In genomic region chr4:102725229-102725628, GRCh38 we compare ENCODE assay signal across 1 cellular context.
TF ChIP-seq lines count a peak whose summit lies in the region.

No MANE protein-coding gene starts in this region.

TF ChIP-seq in GM12878, 131 proteins besides CTCF, POLR2A, EP300 and RAD21 (continued from another document):
- TF ChIP-seq, protein P1, sequence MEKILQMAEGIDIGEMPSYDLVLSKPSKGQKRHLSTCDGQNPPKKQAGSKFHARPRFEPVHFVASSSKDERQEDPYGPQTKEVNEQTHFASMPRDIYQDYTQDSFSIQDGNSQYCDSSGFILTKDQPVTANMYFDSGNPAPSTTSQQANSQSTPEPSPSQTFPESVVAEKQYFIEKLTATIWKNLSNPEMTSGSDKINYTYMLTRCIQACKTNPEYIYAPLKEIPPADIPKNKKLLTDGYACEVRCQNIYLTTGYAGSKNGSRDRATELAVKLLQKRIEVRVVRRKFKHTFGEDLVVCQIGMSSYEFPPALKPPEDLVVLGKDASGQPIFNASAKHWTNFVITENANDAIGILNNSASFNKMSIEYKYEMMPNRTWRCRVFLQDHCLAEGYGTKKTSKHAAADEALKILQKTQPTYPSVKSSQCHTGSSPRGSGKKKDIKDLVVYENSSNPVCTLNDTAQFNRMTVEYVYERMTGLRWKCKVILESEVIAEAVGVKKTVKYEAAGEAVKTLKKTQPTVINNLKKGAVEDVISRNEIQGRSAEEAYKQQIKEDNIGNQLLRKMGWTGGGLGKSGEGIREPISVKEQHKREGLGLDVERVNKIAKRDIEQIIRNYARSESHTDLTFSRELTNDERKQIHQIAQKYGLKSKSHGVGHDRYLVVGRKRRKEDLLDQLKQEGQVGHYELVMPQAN (conservative IDR thresholded peaks at IDR 0.05) = no peak
- TF ChIP-seq ZBTB11 (CRISPR knock-in tag; IDR thresholded peaks at IDR 0.05) (no peak), SPI1 (IDR thresholded peaks at IDR 0.05; ENCODE audit: borderline replicate concordance, insufficient read depth, low read depth, low read length) (0 out of 2 replicates have a peak, but pooled peaks have one; percentile 4), CHD4 (IDR thresholded peaks at IDR 0.05) (no peak), EED (IDR thresholded peaks at IDR 0.05; ENCODE audit: low read depth) (no peak), MXI1 (IDR thresholded peaks at IDR 0.05; ENCODE audit: low read depth, low read length) (no peak), TCF12 (IDR thresholded peaks at IDR 0.05; ENCODE audit: low read depth, low read length) (no peak), KDM1A (IDR thresholded peaks at IDR 0.05; ENCODE audit: borderline replicate concordance) (no peak)
